15 cellular contexts compared by ENCODE assay signal in genomic region chr14:25014440-25014839, GRCh38. TPM values are rescaled to one million over a fixed set of nuclear protein-coding genes. Genes with fewer than 3 reads are reported as not detected.
DNase-seq lines count a peak whose midpoint lies in the region; ATAC-seq, FAIRE-seq and TF ChIP-seq lines count a peak whose summit lies in the region.
"Had no signal": no experiment of that assay in that cellular context is flagged by ENCODE, and none has a peak within 500 bp of the region (broad histone marks: within the 10 kb centered on the region; RNA-seq: fewer than 3 reads in every experiment).

No MANE protein-coding gene starts in this region.

- no peak overlapping the region for H3K27ac Mint-ChIP-seq in endothelial cell (ENCODE audit: unreplicated experiment)
- H3K27ac Mint-ChIP-seq: CD4-positive, alpha-beta T cell had no signal

- H3K9me3 Mint-ChIP-seq in endothelial cell (ENCODE audit: unreplicated experiment) = no peaks in the 10 kb centered on the region
- H3K9me3 Mint-ChIP-seq: CD4-positive, alpha-beta T cell had no signal

- H3K4me1 Mint-ChIP-seq in endothelial cell (ENCODE audit: unreplicated experiment) = no peaks in the 10 kb centered on the region

- no peaks in the 10 kb centered on the region for H3K36me3 Mint-ChIP-seq in endothelial cell (ENCODE audit: low read depth, unreplicated experiment)

- no peak for TF ChIP-seq POLR2A in body of pancreas (IDR thresholded peaks at IDR 0.05)

- TF ChIP-seq CTCF in body of pancreas (IDR thresholded peaks at IDR 0.05) (no peak), pancreas (IDR thresholded peaks at IDR 0.05) (no peak), endothelial cell (IDR thresholded peaks at IDR 0.05; ENCODE audit: unreplicated experiment) (no peak)

- 35 to 36% methylated on average over 4 of the region's 4 CpGs for WGBS in body of pancreas, 2 donors
- WGBS in pancreas, 2 donors = 25 to 35% methylated on average over 4 of the region's 4 CpGs

- H3K4me3 ChIP-seq in body of pancreas (no peak overlapping the region), pancreas (no peak overlapping the region)
- H3K4me3 ChIP-seq: PC-9 had no signal

- H3K4me1 ChIP-seq in body of pancreas (peaks cover 45% of the 10 kb centered on the region), pancreas (peaks cover 4 to 27% (median 20%) of the 10 kb centered on the region in 3 donors)

- ATAC-seq in body of pancreas = peak; percentile 35
- peak; percentile 65 to 84 (median 78) for ATAC-seq in pancreas
- no peak for ATAC-seq in HG03442 (IDR thresholded peaks at IDR 0.05; ENCODE audit: unreplicated experiment)

- H3K27me3 Mint-ChIP-seq in endothelial cell (ENCODE audit: unreplicated experiment) = no peaks in the 10 kb centered on the region

- no peak overlapping the region for H3K27ac ChIP-seq in body of pancreas
- H3K27ac ChIP-seq in pancreas = no peak overlapping the region
- H3K27ac ChIP-seq: PC-9 had no signal

- intact Hi-C loops in body of pancreas (cut with DNase I) (no loop called here), pancreas (cut with DNase I) (no loop called here)

- H3K36me3 ChIP-seq in body of pancreas (replicated peaks in 1 of 2; ENCODE audit: insufficient read depth in 1 of 2, low read depth in 2 of 2) (no peaks in the 10 kb centered on the region), pancreas (no peaks in the 10 kb centered on the region)

- no peak overlapping the region for H3K4me3 Mint-ChIP-seq in endothelial cell (ENCODE audit: unreplicated experiment)
- H3K4me3 Mint-ChIP-seq: CD4-positive, alpha-beta T cell had no signal

- FAIRE-seq in islet of Langerhans (lab: Jason Lieb, UNC) (peak; percentile 84), pancreas (lab: Jason Lieb, UNC) (no peak)

- DNase-seq in DMS79 (lab: John Stamatoyannopoulos, UW) = peak; percentile 78
- peak in 1 of 4 donors; percentile 10 for DNase-seq in body of pancreas
- DNase-seq in pancreas = no peak
- no peak for DNase-seq in endothelial cell (ENCODE audit: low spot score)
- DNase-seq in DMS 273 (lab: John Stamatoyannopoulos, UW; ENCODE audit: unreplicated experiment) = no peak
- DNase-seq in COR-L47 (lab: John Stamatoyannopoulos, UW) = no peak
- DNase-seq: CD4-positive, alpha-beta T cell; H7; Kasumi-1; NCI-H1105 treated with DMSO at 0.1 percent for 48 hours; NCI-H187 treated with DMSO at 0.1 percent for 48 hours; NCI-H774; PC-9 had no signal

- H3K9me3 ChIP-seq in body of pancreas = no peaks in the 10 kb centered on the region
- H3K9me3 ChIP-seq in pancreas = no peaks in the 10 kb centered on the region

- H3K27me3 ChIP-seq in body of pancreas = no peaks in the 10 kb centered on the region
- H3K27me3 ChIP-seq in pancreas = no peaks in the 10 kb centered on the region

RNA-seq across cellular contexts. Expression of gene STXBP6, which starts 35.5 kb away (rescaled TPM):
- total RNA-seq in body of pancreas = 10 to 100 TPM; 20.1 to 28.3 TPM
- total RNA-seq in pancreas = 10 to 100 TPM; 20.7 to 28.5 (median 25.0) TPM
- 10 to 100 TPM in 1 of 2 donors, 1 to 10 TPM in 1; 9.9 to 14.1 TPM for polyA plus RNA-seq in pancreas
- 0.51 TPM for total RNA-seq in endothelial cell (ENCODE audit: unreplicated experiment)
- total RNA-seq: CD4-positive, alpha-beta T cell had no signal

Comparison
In these comparisons a context has a peak if more than half of its experiments do, and no peak if none do; other contexts are left out.
1. RNA of gene STXBP6, which starts 35.5 kb away (total RNA-seq): 20.1 to 28.3 TPM in body of pancreas and 20.7 to 28.5 TPM in pancreas; 0.51 TPM in endothelial cell (single experiment); every median in the first group is over 10 times any median in the second.